Comparison of ENCODE assay signal across 26 cellular contexts in the genomic region with DNA sequence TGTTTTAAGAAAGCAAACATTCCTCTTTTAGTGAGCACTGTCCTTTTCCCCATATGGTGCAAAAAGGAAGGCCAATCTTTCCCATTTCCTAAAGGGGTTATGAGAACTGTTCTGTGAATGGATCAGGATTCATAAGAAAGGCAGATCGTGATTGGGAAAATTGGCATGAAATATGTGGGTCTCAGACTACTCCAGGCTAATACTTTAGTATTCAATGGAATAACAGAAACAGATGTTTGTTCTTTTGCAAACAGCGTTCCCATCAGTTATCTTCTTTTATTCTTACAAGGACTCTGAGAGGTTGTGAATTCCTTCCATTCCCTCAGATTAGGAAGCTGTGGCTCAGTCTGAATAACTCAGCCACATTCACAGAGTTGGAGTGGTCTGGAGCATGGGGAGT. TPM values are rescaled to one million over a fixed set of nuclear protein-coding genes. Genes with fewer than 3 reads are reported as not detected.
"Had no signal": no experiment of that assay in that cellular context is flagged by ENCODE, and none has a peak within 500 bp of the region (broad histone marks: within the 10 kb centered on the region; RNA-seq: fewer than 3 reads in every experiment).

No MANE protein-coding gene starts in this region.

- H3K36me3 ChIP-seq: lower lobe of right lung, vagina had no signal

- H3K27me3 ChIP-seq: testis, vagina had no signal

- H3K4me1 ChIP-seq: lower lobe of right lung, testis, vagina had no signal

- ATAC-seq: activated naive CD8-positive, alpha-beta T cell treated with anti-CD3 and anti-CD28 coated beads, Interleukin-2, amount 50 U/mL, for 24 hours; activated T-cell treated with anti-CD3 and anti-CD28 coated beads, Interleukin-2, amount 50 U/mL, for 4 hours; left lobe of liver; lower lobe of right lung; sciatic nerve; T-helper 17 cell had no signal

- H3K27ac ChIP-seq: lower lobe of right lung, testis, vagina had no signal

- H3K4me3 ChIP-seq: lower lobe of right lung, testis, vagina had no signal

- DNase-seq: activated CD4-positive, alpha-beta T cell treated with anti-CD3 and anti-CD28 coated beads for 4 hours; activated CD4-positive, alpha-beta T cell treated with anti-CD3 and anti-CD28 coated beads, Interleukin-2, amount 50 U/mL, for 48 hours; activated CD4-positive, CD25-positive, alpha-beta regulatory T cell; activated CD8-positive, alpha-beta memory T cell treated with anti-CD3 and anti-CD28 coated beads, Interleukin-2, amount 50 U/mL, for 48 hours; activated naive CD4-positive, alpha-beta T cell treated with anti-CD3 and anti-CD28 coated beads, Interleukin-2, amount 50 U/mL, for 16 hours; activated naive CD8-positive, alpha-beta T cell treated with anti-CD3 and anti-CD28 coated beads, Interleukin-2, amount 50 U/mL, for 24 hours; activated T-cell treated with anti-CD3 and anti-CD28 coated beads, Interleukin-2, amount 50 U/mL, for 4 hours; aorta; caudate nucleus; effector CD4-positive, alpha-beta T cell; lower lobe of right lung; naive B cell; nucleus accumbens; stimulated activated CD4-positive, alpha-beta T cell treated with anti-CD3 and anti-CD28 coated beads, Interleukin-4, amount 100 ng/mL, for 1 hour; stimulated activated naive CD4-positive, alpha-beta T cell; T-helper 17 cell; testis; trophoblast cell had no signal

- H3K9me3 ChIP-seq: lower lobe of right lung, testis, vagina had no signal

RNA-seq across cellular contexts. Expression of gene TRPM1, which starts 58.8 kb away (rescaled TPM):
- total RNA-seq: activated CD8-positive, alpha-beta memory T cell treated with anti-CD3 and anti-CD28 coated beads for 36 hours; activated T-cell treated with anti-CD3 and anti-CD28 coated beads, Interleukin-2, amount 50 U/mL, for 4 hours; activated T-helper 2 cell treated with anti-CD3 and anti-CD28 coated beads, Interferon-gamma antibody, Interleukin-2, Interleukin-4, amounts not matched to agents 10 μg/mL and 5 μg/mL and 100 μg/mL, durations not matched to agents 14 hours and 24 hours and 36 hours; aorta; kidney epithelial cell; lower lobe of right lung; mucosa of gallbladder; sciatic nerve; T-helper 17 cell; vagina had no signal
- polyA plus RNA-seq: aorta, neural cell had no signal
